ENCODE assay signal across 11 cellular contexts in genomic region chr5:61675015-61675692, GRCh38.
A peak's percentile ranks its signal among the peaks of the same experiment; 100 is the strongest.
DNase-seq lines count a peak whose midpoint lies in the region; ATAC-seq, FAIRE-seq and TF ChIP-seq lines count a peak whose summit lies in the region.
"Had no signal": no experiment of that assay in that cellular context is flagged by ENCODE, and none has a peak within 500 bp of the region (broad histone marks: within the 10 kb centered on the region; RNA-seq: fewer than 3 reads in every experiment).

No MANE protein-coding gene starts in this region.

- DNase-seq in H7 (peak; percentile 45), RWPE2 (ENCODE audit: low spot score) (no peak), frontal cortex (ENCODE audit: low spot score in 2 of 2) (peak; percentile 34 to 39), pons (ENCODE audit: low spot score) (peak; percentile 96), RWPE1 (ENCODE audit: low spot score) (no peak)
- no peak for DNase-seq in activated CD4-positive, alpha-beta T cell treated with anti-CD3 and anti-CD28 coated beads, Interleukin-2, amount 10 ng/mL, durations not matched to agents 7 days and 5 days
- no peak for DNase-seq in activated CD4-positive, CD25-positive, alpha-beta regulatory T cell (lab: John Stamatoyannopoulos, UW)
- DNase-seq: activated gamma-delta T cell treated with Interleukin-2 at 50 U/mL for 16 hours; effector memory CD8-positive, alpha-beta T cell; immature natural killer cell had no signal

- no peak for FAIRE-seq in frontal cortex (lab: Jason Lieb, UNC)

- H3K9me3 ChIP-seq in RWPE2 (ENCODE audit: severe bottlenecking), result no peaks in the 10 kb centered on the region

- POLR2A ChIA-PET in RWPE1 (lab: Yijun Ruan, JAX; ENCODE audit: low non-redundant PET), result no interaction called here
- POLR2A ChIA-PET in activated CD4-positive, alpha-beta T cell treated with anti-CD3 and anti-CD28 coated beads, Interleukin-2, amount 10 ng/mL, durations not matched to agents 7 days and 5 days (lab: Charles Lee), result no interaction called here

- ATAC-seq in RWPE2 (ENCODE audit: low read depth) (no peak), GM19452 (IDR thresholded peaks at IDR 0.05; ENCODE audit: unreplicated experiment) (no peak)
- ATAC-seq: effector memory CD8-positive, alpha-beta T cell had no signal

- H3K27ac ChIP-seq in RWPE2 (ENCODE audit: poor library complexity, severe bottlenecking), result no peak overlapping the region
- no peak overlapping the region for H3K27ac ChIP-seq in RWPE1

- no peaks in the 10 kb centered on the region for H3K27me3 ChIP-seq in H7 (ENCODE audit: control insufficient read depth, insufficient read depth, low read length)
- no peaks in the 10 kb centered on the region for H3K27me3 ChIP-seq in RWPE2 (ENCODE audit: insufficient read depth, poor library complexity, severe bottlenecking)

- no peak overlapping the region for H3K27ac Mint-ChIP-seq in activated CD4-positive, alpha-beta T cell treated with anti-CD3 and anti-CD28 coated beads, Interleukin-2, amount 10 ng/mL, durations not matched to agents 7 days and 5 days
- H3K27ac Mint-ChIP-seq: effector memory CD8-positive, alpha-beta T cell; immature natural killer cell had no signal

- peaks cover 2% of the 10 kb centered on the region for H3K4me1 ChIP-seq in RWPE2 (ENCODE audit: insufficient read depth, poor library complexity, severe bottlenecking)

- peaks cover 5% of the 10 kb centered on the region for H3K27me3 Mint-ChIP-seq in activated CD4-positive, alpha-beta T cell treated with anti-CD3 and anti-CD28 coated beads, Interleukin-2, amount 10 ng/mL, durations not matched to agents 7 days and 5 days

- peak; percentile 8 for TF ChIP-seq CTCF in RWPE2 (IDR thresholded peaks at IDR 0.05; ENCODE audit: poor library complexity, severe bottlenecking)
- no peak for TF ChIP-seq CTCF in RWPE1 (conservative IDR thresholded peaks at IDR 0.05; ENCODE audit: low read depth)

- H3K36me3 ChIP-seq in H7 (replicated peaks; ENCODE audit: control insufficient read depth, insufficient read depth, low read length), result no peaks in the 10 kb centered on the region
- no peaks in the 10 kb centered on the region for H3K36me3 ChIP-seq in RWPE2 (ENCODE audit: low read depth)

- no peaks in the 10 kb centered on the region for H3K36me3 Mint-ChIP-seq in activated CD4-positive, alpha-beta T cell treated with anti-CD3 and anti-CD28 coated beads, Interleukin-2, amount 10 ng/mL, durations not matched to agents 7 days and 5 days (ENCODE audit: low read depth)
- H3K36me3 Mint-ChIP-seq: immature natural killer cell had no signal

- CTCF ChIA-PET in RWPE1 (lab: Yijun Ruan, JAX), result no interaction called here
- CTCF ChIA-PET in activated CD4-positive, alpha-beta T cell treated with anti-CD3 and anti-CD28 coated beads, Interleukin-2, amount 10 ng/mL, durations not matched to agents 7 days and 5 days (lab: Charles Lee), result no interaction called here

- no peaks in the 10 kb centered on the region for H3K9me3 Mint-ChIP-seq in activated CD4-positive, alpha-beta T cell treated with anti-CD3 and anti-CD28 coated beads, Interleukin-2, amount 10 ng/mL, durations not matched to agents 7 days and 5 days
- H3K9me3 Mint-ChIP-seq: effector memory CD8-positive, alpha-beta T cell had no signal

- no peaks in the 10 kb centered on the region for H3K4me1 Mint-ChIP-seq in activated CD4-positive, alpha-beta T cell treated with anti-CD3 and anti-CD28 coated beads, Interleukin-2, amount 10 ng/mL, durations not matched to agents 7 days and 5 days
- H3K4me1 Mint-ChIP-seq: immature natural killer cell had no signal

- H3K4me3 Mint-ChIP-seq in activated CD4-positive, alpha-beta T cell treated with anti-CD3 and anti-CD28 coated beads, Interleukin-2, amount 10 ng/mL, durations not matched to agents 7 days and 5 days, result no peak overlapping the region
- H3K4me3 Mint-ChIP-seq: effector memory CD8-positive, alpha-beta T cell; immature natural killer cell had no signal

- H3K4me3 ChIP-seq in H7 (ENCODE audit: insufficient read depth, low read depth, low read length) (no peak overlapping the region), RWPE2 (ENCODE audit: severe bottlenecking) (no peak overlapping the region)

Comparison
In these comparisons a context has a peak if more than half of its experiments do, and no peak if none do; other contexts are left out.
1. DNase-seq: peak in H7 (single experiment), frontal cortex (2 of 2) and pons (single experiment); none in RWPE2 (single experiment), RWPE1 (single experiment), activated CD4-positive, alpha-beta T cell treated with anti-CD3 and anti-CD28 coated beads, Interleukin-2, amount 10 ng/mL, durations not matched to agents 7 days and 5 days (single experiment) and activated CD4-positive, CD25-positive, alpha-beta regulatory T cell (0 of 4).